In the genomic region with DNA sequence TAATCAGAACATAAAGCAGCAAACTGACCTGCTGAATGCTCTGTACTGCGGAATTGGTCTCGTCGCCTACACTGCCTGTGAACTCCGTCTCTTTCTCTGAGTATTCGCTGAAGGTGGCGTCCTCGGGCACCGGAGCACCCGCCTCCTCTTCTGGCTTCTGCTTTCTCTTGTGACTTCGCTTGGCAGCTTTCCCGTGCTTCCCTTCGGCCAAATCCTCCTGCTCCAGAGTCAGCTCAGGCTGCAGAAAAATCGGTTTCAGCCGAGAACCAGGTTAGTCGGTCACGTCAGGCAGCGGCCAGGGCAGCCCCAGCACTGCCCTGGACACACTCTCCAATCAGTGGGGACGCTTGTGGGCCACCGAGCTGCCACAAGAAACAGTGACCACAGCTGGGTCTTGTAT, we compare ENCODE assay signal across 11 cellular contexts. TPM values are rescaled to one million over a fixed set of nuclear protein-coding genes. Genes with fewer than 3 reads are reported as not detected.
DNase-seq lines count a peak whose midpoint lies in the region; ATAC-seq and TF ChIP-seq lines count a peak whose summit lies in the region.
"Had no signal": no experiment of that assay in that cellular context is flagged by ENCODE, and none has a peak within 500 bp of the region (broad histone marks: within the 10 kb centered on the region; RNA-seq: fewer than 3 reads in every experiment).

No MANE protein-coding gene starts in this region.

- 96% methylated on average over 19 of the region's 19 CpGs for WGBS in smooth muscle cell (ENCODE audit: low lambda C conversion rate)

- H3K27ac ChIP-seq in A673 (ENCODE audit: low read depth, low read length, poor library complexity, severe bottlenecking) (peak overlapping the region; percentile 78), parathyroid adenoma (no peak overlapping the region), smooth muscle cell (ENCODE audit: low read depth) (no peak overlapping the region)
- H3K27ac ChIP-seq: HL-60 had no signal

- no peaks in the 10 kb centered on the region for H3K9me3 ChIP-seq in A673 (ENCODE audit: low read depth, low read length, poor library complexity, severe bottlenecking)
- no peaks in the 10 kb centered on the region for H3K9me3 ChIP-seq in parathyroid adenoma (ENCODE audit: control insufficient read depth, low read length)
- no peaks in the 10 kb centered on the region for H3K9me3 ChIP-seq in smooth muscle cell (replicated peaks; ENCODE audit: low read depth)

- H3K4me1 ChIP-seq in A673 (ENCODE audit: insufficient read depth, low read length, poor library complexity, severe bottlenecking) = peaks cover 10% of the 10 kb centered on the region
- H3K4me1 ChIP-seq in parathyroid adenoma = no peaks in the 10 kb centered on the region
- H3K4me1 ChIP-seq in smooth muscle cell (ENCODE audit: low read depth) = no peaks in the 10 kb centered on the region

- ATAC-seq in HG02610 (IDR thresholded peaks at IDR 0.05; ENCODE audit: unreplicated experiment) = no peak
- ATAC-seq in GM21526 (IDR thresholded peaks at IDR 0.05; ENCODE audit: low FRiP score, unreplicated experiment) = no peak

- H3K36me3 ChIP-seq in A673 (ENCODE audit: insufficient read depth, low read length, poor library complexity, severe bottlenecking) (peaks cover 22% of the 10 kb centered on the region), parathyroid adenoma (ENCODE audit: control insufficient read depth, insufficient read depth, low read length) (no peaks in the 10 kb centered on the region), smooth muscle cell (ENCODE audit: low read depth) (no peaks in the 10 kb centered on the region)

- BruUV-seq in A673 (replicated peaks; lab: Mats Ljungman, UMichigan) = no TSS peak

- TF ChIP-seq CTCF in A673 (conservative IDR thresholded peaks at IDR 0.05; ENCODE audit: low read depth, low read length) (no peak), fibroblast of villous mesenchyme (IDR thresholded peaks at IDR 0.05; ENCODE audit: insufficient read depth, low read depth, low read length) (no peak), parathyroid adenoma (IDR thresholded peaks at IDR 0.05) (no peak), smooth muscle cell (IDR thresholded peaks at IDR 0.05; ENCODE audit: borderline replicate concordance, insufficient read depth, poor library complexity, severe bottlenecking) (no peak)

- DNase-seq in A673 (ENCODE audit: low spot score) (peak; percentile 45), NCI-H1092 treated with DMSO at 0.1 percent for 48 hours (lab: John Stamatoyannopoulos, UW) (peak; percentile 59), fibroblast of villous mesenchyme (ENCODE audit: low read depth) (peak; percentile 53), DMS114 treated with DMSO at 0.1 percent for 48 hours (lab: John Stamatoyannopoulos, UW; ENCODE audit: unreplicated experiment) (no peak), smooth muscle cell (lab: John Stamatoyannopoulos, UW; ENCODE audit: unreplicated experiment) (no peak)
- DNase-seq: NCI-H146, T-helper 9 cell had no signal

- H4K20me1 ChIP-seq in smooth muscle cell (ENCODE audit: low read depth) = no peaks in the 10 kb centered on the region

- H3K79me2 ChIP-seq in parathyroid adenoma (no peaks in the 10 kb centered on the region), smooth muscle cell (ENCODE audit: low read depth) (no peaks in the 10 kb centered on the region)

- CTCF ChIA-PET in A673 (lab: Charles Lee) = interaction anchor here (1.4 kb wide), 1 partner anchor 14 kb away, joined by 5 read pairs; no protein-coding TSS in a partner anchor

- intact Hi-C loops in A673 (cut with micrococcal nuclease; ENCODE audit: unreplicated experiment) = no loop called here

- H2AFZ ChIP-seq in parathyroid adenoma (no peak overlapping the region), smooth muscle cell (ENCODE audit: low read depth) (no peak overlapping the region)

- H3K4me2 ChIP-seq in parathyroid adenoma (ENCODE audit: low read length) = peak overlapping the region; percentile 20
- H3K4me2 ChIP-seq in smooth muscle cell = no peak overlapping the region

- no peak overlapping the region for H3K9ac ChIP-seq in parathyroid adenoma
- H3K9ac ChIP-seq in smooth muscle cell (ENCODE audit: low read depth) = no peak overlapping the region

- no peaks in the 10 kb centered on the region for H3F3A ChIP-seq in smooth muscle cell (ENCODE audit: low read depth)

- POLR2A ChIA-PET in A673 (lab: Charles Lee; ENCODE audit: low non-redundant PET) = no interaction called here

- H3K4me3 ChIP-seq in A673 (ENCODE audit: low read depth, low read length, poor library complexity, severe bottlenecking) (no peak overlapping the region), fibroblast of villous mesenchyme (ENCODE audit: low read depth, low read length) (no peak overlapping the region), parathyroid adenoma (ENCODE audit: low read depth, low read length) (no peak overlapping the region), smooth muscle cell (no peak overlapping the region)

- no peaks in the 10 kb centered on the region for H3K27me3 ChIP-seq in A673 (replicated peaks; ENCODE audit: insufficient read depth, low read depth, low read length, poor library complexity)
- H3K27me3 ChIP-seq in parathyroid adenoma (ENCODE audit: control insufficient read depth, insufficient read depth, low read length) = no peaks in the 10 kb centered on the region
- H3K27me3 ChIP-seq in smooth muscle cell (ENCODE audit: low read depth) = no peaks in the 10 kb centered on the region

RNA-seq across cellular contexts. Expression of gene RIPK4, which starts 35.8 kb away (rescaled TPM):
- total RNA-seq in A673 (2021) = 16.0 and 17.0 TPM in 2 replicates
- not detected in 2 replicates for total RNA-seq in fibroblast of villous mesenchyme
- total RNA-seq in smooth muscle cell = 2.6 and 3.7 TPM in 2 replicates
- polyA plus RNA-seq in smooth muscle cell = 1.1 and 7.4 TPM in 2 replicates

Comparison
In these comparisons a context has a peak if more than half of its experiments do, and no peak if none do; other contexts are left out.
1. DNase-seq: peak in A673 (single experiment), NCI-H1092 treated with DMSO at 0.1 percent for 48 hours (single experiment) and fibroblast of villous mesenchyme (single experiment); none in DMS114 treated with DMSO at 0.1 percent for 48 hours (single experiment) and smooth muscle cell (single experiment).